In the genomic region with DNA sequence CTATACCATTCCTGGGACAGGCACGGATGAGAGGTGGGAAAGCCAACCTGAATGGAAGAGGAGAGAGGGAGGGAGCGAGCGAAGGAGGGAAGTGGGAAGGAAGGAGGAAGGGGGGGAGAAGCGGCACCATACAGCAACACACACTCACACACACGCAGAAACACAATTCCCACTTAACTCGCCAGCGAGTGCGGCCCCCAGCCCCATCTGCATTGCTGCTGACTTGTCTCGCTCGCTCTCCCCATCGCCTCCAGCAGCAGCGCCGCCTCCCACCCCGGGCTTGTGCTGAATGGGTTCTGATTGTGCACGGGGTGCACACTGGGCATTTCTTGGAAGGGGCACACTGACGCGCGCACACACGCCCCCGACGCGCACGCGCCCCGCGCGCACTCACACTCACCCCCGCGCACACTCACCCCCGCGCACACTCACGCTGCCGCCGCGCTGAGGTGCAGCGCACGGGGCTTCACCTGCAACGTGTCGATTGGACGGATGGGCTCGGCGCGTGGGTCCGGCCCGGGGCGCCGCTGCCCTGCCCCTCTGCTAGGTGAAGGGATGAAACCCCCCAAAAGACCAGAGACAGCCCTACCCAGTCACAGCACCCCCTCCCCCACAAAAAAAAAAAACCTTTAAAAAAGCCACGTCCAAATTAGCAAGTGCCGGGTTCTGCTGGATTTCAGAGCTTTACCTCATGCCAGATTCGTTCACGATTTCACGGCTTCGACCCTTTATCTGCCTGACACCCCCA, we compare ENCODE assay signal across 9 cellular contexts. TPM values are rescaled to one million over a fixed set of nuclear protein-coding genes. Genes with fewer than 3 reads are reported as not detected.
A peak's percentile ranks its signal among the peaks of the same experiment; 100 is the strongest.
DNase-seq lines count a peak whose midpoint lies in the region; ATAC-seq and TF ChIP-seq lines count a peak whose summit lies in the region.
"Had no signal": no experiment of that assay in that cellular context is flagged by ENCODE, and none has a peak within 500 bp of the region (broad histone marks: within the 10 kb centered on the region; RNA-seq: fewer than 3 reads in every experiment).

No MANE protein-coding gene starts in this region.

- WGBS in esophagus muscularis mucosa = 2% methylated on average over 29 of the region's 53 CpGs
- WGBS in neuronal stem cell (ENCODE audit: extremely low coverage in 2 of 2, insufficient read length in 2 of 2, insufficient replicate concordance in 1 of 2), 2 donors = no CpG with 5 or more reads among the region's 53 CpGs

- no peaks in the 10 kb centered on the region for H3K36me3 Mint-ChIP-seq in CD4-positive, alpha-beta memory T cell

- TF ChIP-seq CTCF in MM.1S (IDR thresholded peaks at IDR 0.05; ENCODE audit: low read length) = no peak
- TF ChIP-seq CTCF in esophagus muscularis mucosa (IDR thresholded peaks at IDR 0.05) = no peak

- H3K27ac ChIP-seq in CD4-positive, alpha-beta memory T cell (ENCODE audit: low read depth, low read length) = no peak overlapping the region
- H3K27ac ChIP-seq in MM.1S (ENCODE audit: low read length) = no peak overlapping the region
- H3K27ac ChIP-seq in esophagus muscularis mucosa (replicated peaks in 1 of 4) = no peak overlapping the region
- H3K27ac ChIP-seq in neuronal stem cell (replicated peaks; ENCODE audit: low read length) = no peak overlapping the region

- peak overlapping the region; percentile 51 for H2AK5ac ChIP-seq in neuronal stem cell (ENCODE audit: low read depth, low read length)

- peaks cover 0 to 7% (median 3%) of the 10 kb centered on the region in 8 donors for H3K9me3 Mint-ChIP-seq in CD4-positive, alpha-beta memory T cell

- peak overlapping the region; percentile 81 for H3K18ac ChIP-seq in neuronal stem cell (ENCODE audit: low read length)

- H3K4me2 ChIP-seq in MM.1S (ENCODE audit: low read depth, low read length) = peak overlapping the region; percentile 78
- H3K4me2 ChIP-seq in neuronal stem cell (ENCODE audit: insufficient read depth, low read length, poor library complexity, severe bottlenecking) = peak overlapping the region; percentile 98

- ATAC-seq in GM21381 (IDR thresholded peaks at IDR 0.05; ENCODE audit: unreplicated experiment) = no peak

- H3K27me3 Mint-ChIP-seq in CD4-positive, alpha-beta memory T cell = peaks cover 45 to 50% of the 10 kb centered on the region in 2 donors

- H3K4me3 ChIP-seq in CD4-positive, alpha-beta memory T cell (ENCODE audit: low read length in 2 of 2) = no peak overlapping the region
- H3K4me3 ChIP-seq in MM.1S (ENCODE audit: low read length) (no peak overlapping the region), esophagus muscularis mucosa (peak overlapping the region; percentile 30 to 50 (median 45)), neuronal stem cell (ENCODE audit: low read length in 2 of 2) (peak overlapping the region; percentile 54 to 80)

- H3K79me2 ChIP-seq in MM.1S (ENCODE audit: low read length) = no peaks in the 10 kb centered on the region

- no peak overlapping the region for H2BK5ac ChIP-seq in neuronal stem cell (ENCODE audit: low read length)

- peaks cover 1 to 15% (median 11%) of the 10 kb centered on the region in 4 donors for H3K4me1 Mint-ChIP-seq in CD4-positive, alpha-beta memory T cell

- no peak for DNase-seq in CD4-positive, alpha-beta memory T cell
- DNase-seq in MM.1S (no peak), esophagus muscularis mucosa (ENCODE audit: extremely low spot score) (no peak), neuronal stem cell (ENCODE audit: low spot score) (no peak), germinal center (ENCODE audit: low spot score) (no peak), NOMO-1 treated with DMSO at 0.1 percent for 48 hours (lab: John Stamatoyannopoulos, UW; ENCODE audit: unreplicated experiment) (no peak), SIG-M5 treated with dmso at 0.1 percent for 504 hours (lab: John Stamatoyannopoulos, UW; ENCODE audit: unreplicated experiment) (no peak)
- DNase-seq: activated CD8-positive, alpha-beta memory T cell treated with anti-CD3 and anti-CD28 coated beads, Interleukin-2, amount 50 U/mL, for 4 hours had no signal

- no peak overlapping the region for H4K91ac ChIP-seq in neuronal stem cell (ENCODE audit: low read depth, low read length, poor library complexity)

- H2BK12ac ChIP-seq in neuronal stem cell (ENCODE audit: low read length) = no peak overlapping the region

- no peak for TF ChIP-seq EP300 in esophagus muscularis mucosa (IDR thresholded peaks at IDR 0.05)

- no peaks in the 10 kb centered on the region for H3F3A ChIP-seq in MM.1S (ENCODE audit: insufficient read depth, low read length)

- H3K4ac ChIP-seq in neuronal stem cell (ENCODE audit: low read length) = no peak overlapping the region

- no peak for TF ChIP-seq POLR2A in esophagus muscularis mucosa (IDR thresholded peaks at IDR 0.05; ENCODE audit: low read depth)

- no peak overlapping the region for H3K23ac ChIP-seq in neuronal stem cell (ENCODE audit: low read depth, low read length, poor library complexity)

- no peaks in the 10 kb centered on the region for H3K9me3 ChIP-seq in CD4-positive, alpha-beta memory T cell (ENCODE audit: control insufficient read depth in 1 of 2, low read length in 2 of 2)
- H3K9me3 ChIP-seq in MM.1S (replicated peaks; ENCODE audit: insufficient read depth, low read length) = no peaks in the 10 kb centered on the region
- H3K9me3 ChIP-seq in esophagus muscularis mucosa = no peaks in the 10 kb centered on the region
- H3K9me3 ChIP-seq in neuronal stem cell (replicated peaks in 1 of 2; ENCODE audit: control insufficient read depth in 2 of 2, insufficient read depth in 1 of 2, low read depth in 1 of 2, low read length in 2 of 2) = peaks cover 0 to 3% of the 10 kb centered on the region in 2 donors

- H4K20me1 ChIP-seq in MM.1S (ENCODE audit: insufficient read depth, low read length) = no peaks in the 10 kb centered on the region

- peak overlapping the region; percentile 54 for H2BK15ac ChIP-seq in neuronal stem cell (ENCODE audit: low read length)

- no peak overlapping the region for H3K27ac Mint-ChIP-seq in CD4-positive, alpha-beta memory T cell

- no peaks in the 10 kb centered on the region for H3K4me1 ChIP-seq in CD4-positive, alpha-beta memory T cell (ENCODE audit: insufficient read depth, low read length)
- no peaks in the 10 kb centered on the region for H3K4me1 ChIP-seq in MM.1S (ENCODE audit: low read length)
- peaks cover 13 to 26% (median 22%) of the 10 kb centered on the region in 4 donors for H3K4me1 ChIP-seq in esophagus muscularis mucosa
- H3K4me1 ChIP-seq in neuronal stem cell (ENCODE audit: control insufficient read depth in 2 of 2, insufficient read depth in 1 of 2, low read depth in 1 of 2, low read length in 2 of 2) = peaks cover 5 to 16% of the 10 kb centered on the region in 2 donors

- H2AFZ ChIP-seq in MM.1S (ENCODE audit: low read length) = peak overlapping the region; percentile 28
- H2AFZ ChIP-seq in neuronal stem cell (ENCODE audit: low read length) = peak overlapping the region; percentile 88

- H3K36me3 ChIP-seq in CD4-positive, alpha-beta memory T cell (ENCODE audit: insufficient read depth, low read length) = no peaks in the 10 kb centered on the region
- no peaks in the 10 kb centered on the region for H3K36me3 ChIP-seq in MM.1S (replicated peaks; ENCODE audit: insufficient read depth, low read length)
- no peaks in the 10 kb centered on the region for H3K36me3 ChIP-seq in esophagus muscularis mucosa
- peaks cover 0 to 17% of the 10 kb centered on the region in 2 donors for H3K36me3 ChIP-seq in neuronal stem cell (replicated peaks in 1 of 2; ENCODE audit: control insufficient read depth in 2 of 2, insufficient read depth in 2 of 2, low read length in 2 of 2)

- intact Hi-C loops in CD4-positive, alpha-beta memory T cell (cut with micrococcal nuclease) = no loop called here
- intact Hi-C loops in esophagus muscularis mucosa (cut with DNase I) = no loop called here

- no peaks in the 10 kb centered on the region for H3K79me1 ChIP-seq in neuronal stem cell (ENCODE audit: low read depth, low read length)

- no peaks in the 10 kb centered on the region for H3K9me2 ChIP-seq in MM.1S (replicated peaks; ENCODE audit: insufficient read depth, low read length)

- H3K9ac ChIP-seq in MM.1S (ENCODE audit: low read length) = no peak overlapping the region
- H3K9ac ChIP-seq in neuronal stem cell (ENCODE audit: low read depth, low read length, poor library complexity) = peak overlapping the region; percentile 86

- H3K14ac ChIP-seq in neuronal stem cell (ENCODE audit: low read length) = peak overlapping the region; percentile 57

- CTCF ChIA-PET in CD4-positive, alpha-beta memory T cell (lab: Charles Lee; ENCODE audit: partially characterized antibody) = no interaction called here

- POLR2A ChIA-PET in CD4-positive, alpha-beta memory T cell (lab: Charles Lee; ENCODE audit: partially characterized antibody) = no interaction called here

- H3K4me3 Mint-ChIP-seq in CD4-positive, alpha-beta memory T cell = peak overlapping the region in 5 of 8 donors; percentile 27 to 69 (median 35)

- H3K27me3 ChIP-seq in CD4-positive, alpha-beta memory T cell (ENCODE audit: insufficient read depth, low read length) = peaks cover 10% of the 10 kb centered on the region
- H3K27me3 ChIP-seq in MM.1S (replicated peaks; ENCODE audit: insufficient read depth, low read length) (no peaks in the 10 kb centered on the region), esophagus muscularis mucosa (peaks cover 0 to 71% (median 12%) of the 10 kb centered on the region in 4 donors), neuronal stem cell (ENCODE audit: control insufficient read depth in 3 of 3, insufficient read depth in 3 of 3, low read depth in 1 of 3, low read length in 3 of 3) (peaks cover 0 to 31% (median 4%) of the 10 kb centered on the region in 3 experiments)

- H2BK120ac ChIP-seq in neuronal stem cell (ENCODE audit: low read depth, low read length) = no peak overlapping the region

- H4K8ac ChIP-seq in neuronal stem cell (ENCODE audit: low read depth, low read length) = peak overlapping the region; percentile 43

RNA-seq across cellular contexts. Expression of a gene that starts 0.7 kb away (rescaled TPM):
- not detected for total RNA-seq in CD4-positive, alpha-beta memory T cell
- polyA plus RNA-seq in CD4-positive, alpha-beta memory T cell = under 1 TPM in 1 of 2 donors, not detected in 1; 0.01 TPM
- total RNA-seq in esophagus muscularis mucosa = under 1 TPM; under 0.01 to 0.42 (median 0.03) TPM
- polyA plus RNA-seq in neuronal stem cell (2013, experiment 1 of 2) = 0.21 TPM
- polyA plus RNA-seq in neuronal stem cell (2013, experiment 2 of 2) = 0.29 TPM

Comparison
In these comparisons a context has a peak if more than half of its experiments do, and no peak if none do; other contexts are left out.
1. H3K4me3 ChIP-seq: peak in esophagus muscularis mucosa (4 of 4) and neuronal stem cell (2 of 2); none in CD4-positive, alpha-beta memory T cell (0 of 2) and MM.1S (single experiment).